Comparison of ENCODE assay signal across 8 cellular contexts in genomic region chr9:86413966-86414880, GRCh38.
DNase-seq lines count a peak whose midpoint lies in the region; ATAC-seq and TF ChIP-seq lines count a peak whose summit lies in the region.

No MANE protein-coding gene starts in this region.

- no peaks in the 10 kb centered on the region for H3K79me2 ChIP-seq in DND-41 (ENCODE audit: insufficient read depth, low read length)

- H3K4me3 Mint-ChIP-seq in immature natural killer cell (no peak overlapping the region), type B pancreatic cell (no peak overlapping the region)

- H3K27me3 Mint-ChIP-seq in immature natural killer cell (ENCODE audit: low read depth in 3 of 3) (peaks cover 0 to 10% (median 4%) of the 10 kb centered on the region in 3 donors), type B pancreatic cell (peaks cover 3% of the 10 kb centered on the region)

- H3K9ac ChIP-seq in DND-41 (ENCODE audit: low read depth, low read length) (no peak overlapping the region), adipocyte (ENCODE audit: low read length) (peak overlapping the region; percentile 41)

- H3K36me3 ChIP-seq in DND-41 (ENCODE audit: insufficient read depth, low read length) (no peaks in the 10 kb centered on the region), adipocyte (ENCODE audit: control insufficient read depth, insufficient read depth, low read length, severe bottlenecking) (no peaks in the 10 kb centered on the region)

- H3K4me1 ChIP-seq in DND-41 (ENCODE audit: insufficient read depth, low read length) (no peaks in the 10 kb centered on the region), adipocyte (ENCODE audit: control insufficient read depth, insufficient read depth, low read length) (peaks cover 8% of the 10 kb centered on the region)

- H3K36me3 Mint-ChIP-seq in immature natural killer cell (no peaks in the 10 kb centered on the region), type B pancreatic cell (no peaks in the 10 kb centered on the region)

- H3K4me2 ChIP-seq in DND-41 (ENCODE audit: insufficient read depth, low read length): no peak overlapping the region

- no peak for ATAC-seq in DND-41 (ENCODE audit: insufficient read depth, low read depth)

- H3K27ac ChIP-seq in DND-41 (ENCODE audit: low read length): no peak overlapping the region

- H3K4me3 ChIP-seq in DND-41 (ENCODE audit: low read depth in 1 of 2, low read length in 2 of 2) (no peak overlapping the region), adipocyte (ENCODE audit: low read length) (no peak overlapping the region)

- H3K9me3 ChIP-seq in DND-41 (ENCODE audit: insufficient read depth, low read length, severe bottlenecking) (no peaks in the 10 kb centered on the region), adipocyte (ENCODE audit: control insufficient read depth, low read length) (no peaks in the 10 kb centered on the region)

- H3K27me3 ChIP-seq in DND-41 (ENCODE audit: insufficient read depth, low read length, poor library complexity) (no peaks in the 10 kb centered on the region), adipocyte (replicated peaks; ENCODE audit: control insufficient read depth, insufficient read depth, low read length) (no peaks in the 10 kb centered on the region)

- H2AFZ ChIP-seq in DND-41 (ENCODE audit: low read depth, low read length): no peak overlapping the region

- TF ChIP-seq CTCF in DND-41 (IDR thresholded peaks at IDR 0.05; ENCODE audit: borderline replicate concordance, extremely low read depth, low read length, poor library complexity, severe bottlenecking): peak; percentile 69
- peak; percentile 91 for TF ChIP-seq CTCF in type B pancreatic cell (conservative IDR thresholded peaks at IDR 0.05)

- H3K4me1 Mint-ChIP-seq in immature natural killer cell: no peaks in the 10 kb centered on the region
- peaks cover 10% of the 10 kb centered on the region for H3K4me1 Mint-ChIP-seq in type B pancreatic cell (ENCODE audit: unreplicated experiment)

- DNase-seq in DND-41: no peak
- peak; percentile 12 for DNase-seq in HuH-7.5 (ENCODE audit: low spot score)
- peak; percentile 73 for DNase-seq in adipocyte (ENCODE audit: low read depth)
- DNase-seq in immature natural killer cell: peak; percentile 10 to 27 (median 24)
- no peak for DNase-seq in type B pancreatic cell (ENCODE audit: extremely low spot score, unreplicated experiment)
- DNase-seq in stimulated activated CD4-positive, alpha-beta T cell treated with anti-CD3 and anti-CD28 coated beads, Interleukin-4, amount 100 ng/mL, for 1 hour: no peak
- no peak for DNase-seq in effector CD4-positive, alpha-beta T cell
- no peak for DNase-seq in stimulated activated CD4-positive, alpha-beta T cell treated with anti-CD3 and anti-CD28 coated beads, Interleukin-2, amount 100 ng/mL, for 24 hours

- no peak overlapping the region for H3K27ac Mint-ChIP-seq in immature natural killer cell
- H3K27ac Mint-ChIP-seq in type B pancreatic cell: no peak overlapping the region

- H3K9me3 Mint-ChIP-seq in immature natural killer cell (no peaks in the 10 kb centered on the region), type B pancreatic cell (no peaks in the 10 kb centered on the region)

- no peaks in the 10 kb centered on the region for H4K20me1 ChIP-seq in DND-41 (ENCODE audit: insufficient read depth, low read length)

Comparison
In these comparisons a context has a peak if more than half of its experiments do, and no peak if none do; other contexts are left out.
1. DNase-seq: peak in HuH-7.5 (single experiment), adipocyte (single experiment) and immature natural killer cell (3 of 3); none in DND-41 (single experiment), type B pancreatic cell (single experiment), stimulated activated CD4-positive, alpha-beta T cell treated with anti-CD3 and anti-CD28 coated beads, Interleukin-4, amount 100 ng/mL, for 1 hour (single experiment), effector CD4-positive, alpha-beta T cell (single experiment) and stimulated activated CD4-positive, alpha-beta T cell treated with anti-CD3 and anti-CD28 coated beads, Interleukin-2, amount 100 ng/mL, for 24 hours (0 of 2).